20 cellular contexts compared by ENCODE assay signal in the genomic region with DNA sequence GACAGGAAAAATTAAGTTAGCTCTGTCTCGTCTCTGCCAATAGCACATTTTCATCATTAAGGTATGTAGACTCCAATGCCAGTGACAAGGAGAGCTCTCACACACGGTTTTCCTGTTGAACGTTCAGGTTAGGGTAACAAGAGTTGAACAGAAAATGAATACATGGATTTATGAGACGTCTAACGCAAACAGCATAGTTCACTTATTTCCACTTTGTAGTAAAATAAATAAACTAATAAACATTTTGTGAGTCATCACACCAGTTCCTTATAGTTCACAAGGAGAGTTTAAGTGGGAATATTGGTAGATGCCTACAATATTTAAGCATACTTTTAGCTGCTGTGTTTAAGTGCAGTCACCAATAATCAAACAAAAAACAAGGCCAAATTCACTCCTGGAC.
DNase-seq lines count a peak whose midpoint lies in the region; ATAC-seq and TF ChIP-seq lines count a peak whose summit lies in the region.
"Had no signal": no experiment of that assay in that cellular context is flagged by ENCODE, and none has a peak within 500 bp of the region (broad histone marks: within the 10 kb centered on the region; RNA-seq: fewer than 3 reads in every experiment).

No MANE protein-coding gene starts in this region.

- DNase-seq in LNCaP clone FGC (ENCODE audit: low read depth), result peak; percentile 79
- DNase-seq in stimulated activated naive CD8-positive, alpha-beta T cell treated with anti-CD3 and anti-CD28 coated beads, Interleukin-15, Interleukin-2, amounts not matched to agents 100 U/mL and 50 U/mL, for 24 hours, result no peak
- DNase-seq: 8988T; AML-193; Caco-2; Calu3; CD4-positive, alpha-beta T cell; CD8-positive, alpha-beta T cell; DMS 273 treated with DMSO at 0.1 percent for 48 hours; DMS153; DMS53; DMS79; DND-41; EL; GDM1 had no signal

- no peak overlapping the region for H3K4me3 ChIP-seq in LNCaP clone FGC (ENCODE audit: low read depth, low read length)
- H3K4me3 ChIP-seq: BLaER1 treated with 17β-estradiol and CSF1 and Interleukin-3, amounts not matched to agents 10 nM and 100 nM; GM12878 had no signal

- TF ChIP-seq CTCF in LNCaP clone FGC (IDR thresholded peaks at IDR 0.05; ENCODE audit: control insufficient read depth, extremely low read depth, insufficient read depth) (no peak), VCaP (conservative IDR thresholded peaks at IDR 0.05) (no peak)

- 0 out of 2 replicates have a peak overlapping the region, but pooled peaks have one; percentile 5 for H3K27ac ChIP-seq in VCaP
- H3K27ac ChIP-seq: BLaER1 treated with 17β-estradiol and CSF1 and Interleukin-3, amounts not matched to agents 10 nM and 100 nM had no signal

- ATAC-seq in stimulated activated naive CD8-positive, alpha-beta T cell treated with anti-CD3 and anti-CD28 coated beads, Interleukin-15, Interleukin-2, amounts not matched to agents 100 U/mL and 50 U/mL, for 24 hours, result no peak
- ATAC-seq in GM18907 (IDR thresholded peaks at IDR 0.05; ENCODE audit: unreplicated experiment) (no peak), GM18909 (IDR thresholded peaks at IDR 0.05; ENCODE audit: poor library complexity, unreplicated experiment) (no peak)
- ATAC-seq: CD8-positive, alpha-beta T cell; GM12878 had no signal
